In the genomic region with DNA sequence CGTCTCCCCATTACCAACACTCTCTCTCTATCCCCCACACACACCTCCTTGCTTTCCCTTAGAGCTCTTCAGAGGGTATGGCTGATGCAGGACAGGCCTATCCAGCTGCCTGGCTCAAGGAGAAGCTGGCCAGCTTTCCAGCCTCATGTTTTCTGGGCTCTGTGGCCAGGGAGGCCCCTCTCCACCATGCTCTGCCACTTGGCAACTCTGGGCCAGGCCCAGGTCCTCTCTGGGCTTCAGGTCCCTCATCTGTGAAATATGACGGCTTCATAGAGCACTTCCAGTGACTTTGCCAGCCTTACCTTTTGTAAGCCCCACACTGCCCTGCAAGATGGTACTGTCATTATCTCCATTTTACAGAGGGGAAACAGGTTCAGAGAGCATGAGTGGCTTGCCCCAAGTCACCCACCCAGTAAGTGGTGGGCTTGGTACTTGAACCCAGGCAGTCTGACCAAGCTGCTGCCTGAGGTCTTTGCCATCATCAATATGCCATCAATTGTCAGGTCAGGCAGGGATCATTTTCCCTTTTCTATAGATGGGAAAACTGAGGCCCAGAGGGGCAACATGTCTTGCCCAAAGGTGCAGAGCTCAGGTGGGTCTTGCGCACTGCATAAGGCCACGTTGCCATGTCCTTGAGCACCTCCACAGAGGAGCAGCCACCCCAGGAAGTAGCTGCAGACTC, we compare ENCODE assay signal across 12 cellular contexts. TPM values are rescaled to one million over a fixed set of nuclear protein-coding genes. Genes with fewer than 3 reads are reported as not detected.
DNase-seq lines count a peak whose midpoint lies in the region; ATAC-seq and TF ChIP-seq lines count a peak whose summit lies in the region.
"Had no signal": no experiment of that assay in that cellular context is flagged by ENCODE, and none has a peak within 500 bp of the region (broad histone marks: within the 10 kb centered on the region; RNA-seq: fewer than 3 reads in every experiment).

No MANE protein-coding gene starts in this region.

- H3K36me3 ChIP-seq in vagina: no peaks in the 10 kb centered on the region
- H3K36me3 ChIP-seq: BE2C, HAP-1 had no signal

- CTCF ChIA-PET in activated CD8-positive, alpha-beta T cell treated with anti-CD3 and anti-CD28 coated beads for 36 hours (lab: Charles Lee): interaction anchor here (0.8 to 2.7 kb wide), 11 partner anchors 11 to 242 kb away, joined by 3 to 22 read pairs (median 4); no protein-coding TSS in a partner anchor

- H3K36me3 Mint-ChIP-seq in activated CD8-positive, alpha-beta T cell treated with anti-CD3 and anti-CD28 coated beads for 36 hours (ENCODE audit: low read depth): no peaks in the 10 kb centered on the region
- no peaks in the 10 kb centered on the region for H3K36me3 Mint-ChIP-seq in memory B cell

- no peaks in the 10 kb centered on the region for H3K27me3 ChIP-seq in vagina
- H3K27me3 ChIP-seq: BE2C had no signal

- intact Hi-C loops in activated CD8-positive, alpha-beta T cell treated with anti-CD3 and anti-CD28 coated beads for 36 hours (cut with micrococcal nuclease): loop anchor here (5.0 kb wide), 1 partner anchor 50 kb away; no protein-coding TSS in a partner anchor
- intact Hi-C loops in vagina (cut with DNase I): no loop called here

- H3K27ac Mint-ChIP-seq in activated CD8-positive, alpha-beta T cell treated with anti-CD3 and anti-CD28 coated beads for 36 hours: peak overlapping the region; percentile 72
- H3K27ac Mint-ChIP-seq in memory B cell: peak overlapping the region; percentile 56

- no peak overlapping the region for H3K27ac ChIP-seq in vagina

- peaks cover 9% of the 10 kb centered on the region for H3K4me1 ChIP-seq in vagina
- H3K4me1 ChIP-seq: BE2C had no signal

- H3K9me3 ChIP-seq in vagina: no peaks in the 10 kb centered on the region
- H3K9me3 ChIP-seq: BE2C, HAP-1 had no signal

- no peak for ATAC-seq in activated CD8-positive, alpha-beta T cell treated with anti-CD3 and anti-CD28 coated beads for 36 hours
- no peak for ATAC-seq in memory B cell (ENCODE audit: low read depth)
- ATAC-seq in HG03571 (IDR thresholded peaks at IDR 0.05; ENCODE audit: unreplicated experiment): no peak
- ATAC-seq: PC-3 had no signal

- H3K4me3 ChIP-seq in vagina: no peak overlapping the region
- H3K4me3 ChIP-seq: HAP-1 had no signal

- peak; percentile 0 for DNase-seq in stimulated activated CD4-positive, alpha-beta T cell treated with anti-CD3 and anti-CD28 coated beads, Interleukin-4, amount 100 ng/mL, for 24 hours
- DNase-seq in stimulated activated CD4-positive, alpha-beta T cell treated with anti-CD3 and anti-CD28 coated beads, Interleukin-4, amount 100 ng/mL, for 4 hours: no peak
- no peak for DNase-seq in activated CD8-positive, alpha-beta T cell treated with anti-CD3 and anti-CD28 coated beads for 36 hours
- DNase-seq in memory B cell (ENCODE audit: low spot score in 2 of 2) (no peak), vagina (ENCODE audit: extremely low spot score in 2 of 2) (peak; percentile 70 to 83), hippocampal formation (lab: John Stamatoyannopoulos, UW) (no peak), occipital lobe (lab: John Stamatoyannopoulos, UW) (no peak)
- DNase-seq: activated effector memory CD4-positive, alpha-beta T cell treated with anti-CD3 and anti-CD28 coated beads, Interleukin-2, amount 50 U/mL, for 16 hours; BE2C; PC-3 had no signal

- no peak for TF ChIP-seq CTCF in activated CD8-positive, alpha-beta T cell treated with anti-CD3 and anti-CD28 coated beads for 36 hours (IDR thresholded peaks at IDR 0.05)
- no peak for TF ChIP-seq CTCF in vagina (IDR thresholded peaks at IDR 0.05)

- peak overlapping the region; percentile 66 for H3K4me3 Mint-ChIP-seq in activated CD8-positive, alpha-beta T cell treated with anti-CD3 and anti-CD28 coated beads for 36 hours
- H3K4me3 Mint-ChIP-seq in memory B cell: peak overlapping the region; percentile 82

- H3K27me3 Mint-ChIP-seq in activated CD8-positive, alpha-beta T cell treated with anti-CD3 and anti-CD28 coated beads for 36 hours: no peaks in the 10 kb centered on the region
- no peaks in the 10 kb centered on the region for H3K27me3 Mint-ChIP-seq in memory B cell

- no peak for TF ChIP-seq POLR2A in vagina (IDR thresholded peaks at IDR 0.05)

- H3K4me1 Mint-ChIP-seq in activated CD8-positive, alpha-beta T cell treated with anti-CD3 and anti-CD28 coated beads for 36 hours (ENCODE audit: low read depth): peaks cover 71% of the 10 kb centered on the region
- peaks cover 55% of the 10 kb centered on the region for H3K4me1 Mint-ChIP-seq in memory B cell

- H3K9me3 Mint-ChIP-seq in activated CD8-positive, alpha-beta T cell treated with anti-CD3 and anti-CD28 coated beads for 36 hours: no peaks in the 10 kb centered on the region
- no peaks in the 10 kb centered on the region for H3K9me3 Mint-ChIP-seq in memory B cell

- POLR2A ChIA-PET in activated CD8-positive, alpha-beta T cell treated with anti-CD3 and anti-CD28 coated beads for 36 hours (lab: Charles Lee): interaction anchor here (1.1 kb wide), 1 partner anchor 11 kb away, joined by 3 read pairs; no protein-coding TSS in a partner anchor

RNA-seq across cellular contexts. Expression of a gene that starts 0.5 kb away (rescaled TPM):
- total RNA-seq in activated CD8-positive, alpha-beta T cell treated with anti-CD3 and anti-CD28 coated beads for 36 hours: 1 to 10 TPM; 4.8 to 5.5 TPM
- total RNA-seq in vagina (2.2 TPM), occipital lobe (not detected)
- total RNA-seq: PC-3 had no signal

RNA-seq across cellular contexts. Expression of a gene that starts 5.5 kb away (rescaled TPM):
- 1 to 10 TPM; 7.1 to 7.9 TPM for total RNA-seq in activated CD8-positive, alpha-beta T cell treated with anti-CD3 and anti-CD28 coated beads for 36 hours
- total RNA-seq in vagina (22.1 TPM), occipital lobe (1.7 TPM)

RNA-seq across cellular contexts. Expression of a gene that starts 55.6 kb away (rescaled TPM):
- 1 to 10 TPM; 4.6 to 5.1 TPM for total RNA-seq in activated CD8-positive, alpha-beta T cell treated with anti-CD3 and anti-CD28 coated beads for 36 hours
- 19.4 TPM for total RNA-seq in vagina
- 65.0 TPM for total RNA-seq in occipital lobe

Comparison
In these comparisons a context has a peak if more than half of its experiments do, and no peak if none do; other contexts are left out.
1. DNase-seq: peak in stimulated activated CD4-positive, alpha-beta T cell treated with anti-CD3 and anti-CD28 coated beads, Interleukin-4, amount 100 ng/mL, for 24 hours (single experiment) and vagina (2 of 2); none in stimulated activated CD4-positive, alpha-beta T cell treated with anti-CD3 and anti-CD28 coated beads, Interleukin-4, amount 100 ng/mL, for 4 hours (0 of 2), activated CD8-positive, alpha-beta T cell treated with anti-CD3 and anti-CD28 coated beads for 36 hours (single experiment), memory B cell (0 of 2), hippocampal formation (0 of 2) and occipital lobe (single experiment).